Comparison of ENCODE assay signal across 8 cellular contexts in genomic region chr2:218710334-218710686, GRCh38. TPM values are rescaled to one million over a fixed set of nuclear protein-coding genes. Genes with fewer than 3 reads are reported as not detected.
DNase-seq lines count a peak whose midpoint lies in the region; ATAC-seq and TF ChIP-seq lines count a peak whose summit lies in the region.

No MANE protein-coding gene starts in this region.

- no peak overlapping the region for H3K27ac Mint-ChIP-seq in Calu3 (ENCODE audit: unreplicated experiment)
- H3K27ac Mint-ChIP-seq in progenitor cell of endocrine pancreas = no peak overlapping the region

- no peaks in the 10 kb centered on the region for H3K27me3 ChIP-seq in SU-DHL-6 (ENCODE audit: low read length)

- peaks cover 43% of the 10 kb centered on the region for H3K79me2 ChIP-seq in SU-DHL-6 (ENCODE audit: insufficient read depth, low read length)

- CTCF ChIA-PET in Calu3 (lab: Charles Lee) = interaction anchor here (0.6 to 1.9 kb wide), 11 partner anchors 13 to 1026 kb away, joined by 3 to 15 read pairs (median 5); partner anchors contain the start of genes CYP27A1, RNF25, STK36 and ZNF142

- no peaks in the 10 kb centered on the region for H3K36me3 ChIP-seq in SU-DHL-6 (ENCODE audit: low read length)

- no peaks in the 10 kb centered on the region for H3K27me3 Mint-ChIP-seq in Calu3 (ENCODE audit: unreplicated experiment)
- H3K27me3 Mint-ChIP-seq in progenitor cell of endocrine pancreas = no peaks in the 10 kb centered on the region

- no peaks in the 10 kb centered on the region for H3K9me3 ChIP-seq in SU-DHL-6 (ENCODE audit: insufficient read depth, low read length)

- H3K4me1 Mint-ChIP-seq in Calu3 (ENCODE audit: low read depth, unreplicated experiment) (peaks cover 20% of the 10 kb centered on the region), progenitor cell of endocrine pancreas (ENCODE audit: low read depth) (peaks cover 12% of the 10 kb centered on the region)

- no peak overlapping the region for H3K27ac ChIP-seq in SU-DHL-6 (ENCODE audit: low read depth, low read length)

- TF ChIP-seq CTCF in Calu3 (IDR thresholded peaks at IDR 0.05; ENCODE audit: unreplicated experiment) (no peak), SU-DHL-6 (IDR thresholded peaks at IDR 0.05; ENCODE audit: insufficient read depth, low read length, poor library complexity, severe bottlenecking) (no peak), fibroblast of pulmonary artery (IDR thresholded peaks at IDR 0.05; ENCODE audit: low read length, missing control alignments) (no peak), progenitor cell of endocrine pancreas (IDR thresholded peaks at IDR 0.05; ENCODE audit: unreplicated experiment) (no peak)

- ATAC-seq in GM19395 (IDR thresholded peaks at IDR 0.05; ENCODE audit: unreplicated experiment) (no peak), GM21423 (IDR thresholded peaks at IDR 0.05; ENCODE audit: unreplicated experiment) (no peak), HG03521 (IDR thresholded peaks at IDR 0.05; ENCODE audit: unreplicated experiment) (no peak)

- H3F3A ChIP-seq in SU-DHL-6 (ENCODE audit: insufficient read depth) = no peaks in the 10 kb centered on the region

- no peaks in the 10 kb centered on the region for H4K20me1 ChIP-seq in SU-DHL-6 (ENCODE audit: low read depth, low read length)

- H3K9me3 Mint-ChIP-seq in Calu3 (ENCODE audit: low read depth, unreplicated experiment) (no peaks in the 10 kb centered on the region), progenitor cell of endocrine pancreas (ENCODE audit: low read depth) (no peaks in the 10 kb centered on the region)

- H3K4me3 Mint-ChIP-seq in Calu3 (ENCODE audit: low read depth, unreplicated experiment) (peak overlapping the region; percentile 79), progenitor cell of endocrine pancreas (ENCODE audit: low read depth) (peak overlapping the region; percentile 96)

- no peaks in the 10 kb centered on the region for H3K9me2 ChIP-seq in SU-DHL-6 (replicated peaks; ENCODE audit: insufficient read depth, low read length)

- peak overlapping the region; percentile 94 for H2AFZ ChIP-seq in SU-DHL-6 (ENCODE audit: low read depth, low read length, severe bottlenecking)

- peak overlapping the region; percentile 85; the same call in 1 of the 2 replicates for H3K9ac ChIP-seq in SU-DHL-6 (ENCODE audit: low read length)

- intact Hi-C loops in Calu3 (cut with micrococcal nuclease; ENCODE audit: unreplicated experiment) = loop anchor here (5.0 kb wide), 1 partner anchor 137 kb away; no protein-coding TSS in a partner anchor

- DNase-seq in Calu3 (no peak), fibroblast of pulmonary artery (ENCODE audit: low read depth) (no peak), progenitor cell of endocrine pancreas (ENCODE audit: low spot score, unreplicated experiment) (no peak)
- DNase-seq in stimulated activated naive CD4-positive, alpha-beta T cell (lab: John Stamatoyannopoulos, UW) = no peak

- H3K4me3 ChIP-seq in SU-DHL-6 (ENCODE audit: insufficient read depth, low read length, poor library complexity, severe bottlenecking) (peak overlapping the region; percentile 37), fibroblast of pulmonary artery (replicated peaks; ENCODE audit: low read depth, low read length) (peak overlapping the region; percentile 91)

- peak overlapping the region; percentile 48 for H3K4me2 ChIP-seq in SU-DHL-6 (ENCODE audit: low read depth, low read length, poor library complexity, severe bottlenecking)

- H3K36me3 Mint-ChIP-seq in Calu3 (ENCODE audit: insufficient read depth, unreplicated experiment) (peaks cover 21% of the 10 kb centered on the region), progenitor cell of endocrine pancreas (ENCODE audit: insufficient read depth) (no peaks in the 10 kb centered on the region)

- BruUV-seq in Calu3 (replicated peaks; lab: Mats Ljungman, UMichigan) = no TSS peak

RNA-seq across cellular contexts. Expression of gene TTLL4, which starts 0.3 kb away (rescaled TPM):
- 67.3 and 75.5 TPM in 2 replicates for total RNA-seq in Calu3 (2022)
- 92.1 and 93.4 TPM in 2 replicates for total RNA-seq in progenitor cell of endocrine pancreas

RNA-seq across cellular contexts. Expression of gene STK36, which starts 38.4 kb away (rescaled TPM):
- 42.4 and 50.6 TPM in 2 replicates for total RNA-seq in Calu3 (2022)
- 137 and 138 TPM in 2 replicates for total RNA-seq in progenitor cell of endocrine pancreas

RNA-seq across cellular contexts. Expression of gene RNF25, which starts 38.5 kb away (rescaled TPM):
- 32.1 and 36.9 TPM in 2 replicates for total RNA-seq in Calu3 (2022)
- 27.1 and 28.7 TPM in 2 replicates for total RNA-seq in progenitor cell of endocrine pancreas

RNA-seq across cellular contexts. Expression of gene BCS1L, which starts 50.8 kb away (rescaled TPM):
- total RNA-seq in Calu3 (2022) (57.9 and 61.7 TPM in 2 replicates), progenitor cell of endocrine pancreas (45.8 and 49.9 TPM in 2 replicates)

RNA-seq across cellular contexts. Expression of gene ZNF142, which starts 50.9 kb away (rescaled TPM):
- total RNA-seq in Calu3 (2022) (42.8 and 43.3 TPM in 2 replicates), progenitor cell of endocrine pancreas (42.2 and 43.1 TPM in 2 replicates)
